Comparison of ENCODE assay signal across 29 cellular contexts in genomic region chr14:100152091-100152490, GRCh38. TPM values are rescaled to one million over a fixed set of nuclear protein-coding genes. Genes with fewer than 3 reads are reported as not detected.
"Had no signal": no experiment of that assay in that cellular context is flagged by ENCODE, and none has a peak within 500 bp of the region (broad histone marks: within the 10 kb centered on the region; RNA-seq: fewer than 3 reads in every experiment).

No MANE protein-coding gene starts in this region.

- DNase-seq: activated CD4-positive, alpha-beta memory T cell treated with anti-CD3 and anti-CD28 coated beads for 36 hours; activated CD4-positive, alpha-beta T cell treated with anti-CD3 and anti-CD28 coated beads for 36 hours; activated CD4-positive, alpha-beta T cell treated with anti-CD3 and anti-CD28 coated beads, Interleukin-2, amount 10 ng/mL, durations not matched to agents 24 days and 14 days; activated CD4-positive, CD25-positive, alpha-beta regulatory T cell; activated CD4-positive, CD25-positive, alpha-beta regulatory T cell treated with anti-CD3 and anti-CD28 coated beads, Interleukin-2, amount 50 U/mL, for 72 hours; activated CD8-positive, alpha-beta memory T cell treated with anti-CD3 and anti-CD28 coated beads for 24 hours; activated effector memory CD4-positive, alpha-beta T cell treated with Interleukin-2 at 50 U/mL for 16 hours; activated gamma-delta T cell treated with Interleukin-2 at 50 U/mL for 16 hours; activated naive CD4-positive, alpha-beta T cell treated with anti-CD3 and anti-CD28 coated beads, Interleukin-2, amount 50 U/mL, for 16 hours; activated naive CD4-positive, alpha-beta T cell treated with Interleukin-2 at 50 U/mL for 16 hours; activated T-cell treated with anti-CD3 and anti-CD28 coated beads, Interleukin-2, amount 50 U/mL, for 4 hours; amniotic stem cell; anterior cingulate cortex; brain microvascular endothelial cell; cerebellar nuclear complex; colonic mucosa; dorsolateral prefrontal cortex; effector memory CD4-positive, alpha-beta T cell; endodermal cell; foreskin fibroblast; head of caudate nucleus; T1000 had no signal

- H3K4me1 Mint-ChIP-seq: activated T-helper 17 cell treated with anti-CD3 and anti-CD28 coated beads, Interleukin-2, amount 50 U/mL, for 72 hours had no signal

- H3K27ac ChIP-seq: brain microvascular endothelial cell, colonic mucosa had no signal

- H3K4me3 ChIP-seq: colonic mucosa, dorsolateral prefrontal cortex had no signal

- H3K36me3 ChIP-seq: brain microvascular endothelial cell, colonic mucosa had no signal

- H3K4me3 Mint-ChIP-seq: activated CD4-positive, alpha-beta memory T cell treated with anti-CD3 and anti-CD28 coated beads for 36 hours; activated CD4-positive, alpha-beta T cell treated with anti-CD3 and anti-CD28 coated beads for 36 hours; activated CD4-positive, alpha-beta T cell treated with anti-CD3 and anti-CD28 coated beads, Interleukin-2, amount 10 ng/mL, durations not matched to agents 24 days and 14 days; activated naive CD8-positive, alpha-beta T cell; activated T-cell treated with anti-CD3 and anti-CD28 coated beads, Interleukin-2, amount 50 U/mL, for 4 hours; activated T-helper 17 cell treated with anti-CD3 and anti-CD28 coated beads, Interleukin-2, amount 50 U/mL, for 72 hours; dendritic cell treated with granulocyte-macrophage colony-stimulating factor and Interleukin-4, amounts not matched to agents 40 ng/mL and 50 ng/mL, for 4 days; endodermal cell had no signal

- H3K27me3 Mint-ChIP-seq: activated naive CD8-positive, alpha-beta T cell had no signal

- H3K27ac Mint-ChIP-seq: activated CD4-positive, alpha-beta memory T cell treated with anti-CD3 and anti-CD28 coated beads for 36 hours; activated CD4-positive, alpha-beta T cell treated with anti-CD3 and anti-CD28 coated beads for 36 hours; activated CD4-positive, alpha-beta T cell treated with anti-CD3 and anti-CD28 coated beads, Interleukin-2, amount 10 ng/mL, durations not matched to agents 24 days and 14 days; activated T-helper 17 cell treated with anti-CD3 and anti-CD28 coated beads, Interleukin-2, amount 50 U/mL, for 72 hours; dendritic cell treated with granulocyte-macrophage colony-stimulating factor and Interleukin-4, amounts not matched to agents 40 ng/mL and 50 ng/mL, for 4 days; endodermal cell had no signal

- ATAC-seq: activated CD4-positive, alpha-beta T cell treated with anti-CD3 and anti-CD28 coated beads for 36 hours; activated T-cell treated with anti-CD3 and anti-CD28 coated beads, Interleukin-2, amount 50 U/mL, for 4 hours; activated T-helper 17 cell treated with anti-CD3 and anti-CD28 coated beads, Interleukin-2, amount 50 U/mL, for 72 hours; esophagus mucosa had no signal

- H3K27me3 ChIP-seq: colonic mucosa, dorsolateral prefrontal cortex had no signal

- H3K36me3 Mint-ChIP-seq: activated naive CD8-positive, alpha-beta T cell had no signal

- H3K9me3 ChIP-seq: colonic mucosa had no signal

RNA-seq across cellular contexts. Expression of gene DEGS2, which starts 7.4 kb away (rescaled TPM):
- total RNA-seq: astrocyte; cardiac septum; T-helper 1 cell treated with Interleukin-12 subunit alpha and Interleukin-12 subunit beta and Interleukin-4 antibody, amounts not matched to agents 30 ng/mL and 1 ng/mL, for 36 hours had no signal
